ENCODE assay signal across 19 cellular contexts in genomic region chr3:31978553-31978952, GRCh38. TPM values are rescaled to one million over a fixed set of nuclear protein-coding genes. Genes with fewer than 3 reads are reported as not detected.
DNase-seq lines count a peak whose midpoint lies in the region; ATAC-seq, FAIRE-seq and TF ChIP-seq lines count a peak whose summit lies in the region.
"Had no signal": no experiment of that assay in that cellular context is flagged by ENCODE, and none has a peak within 500 bp of the region (broad histone marks: within the 10 kb centered on the region; RNA-seq: fewer than 3 reads in every experiment).

No MANE protein-coding gene starts in this region.

- peak; percentile 46 for FAIRE-seq in GM12892 (lab: Jason Lieb, UNC)

- no peak for ATAC-seq in GM21737 (IDR thresholded peaks at IDR 0.05; ENCODE audit: unreplicated experiment)
- ATAC-seq: naive thymus-derived CD8-positive, alpha-beta T cell had no signal

- H3K9me3 Mint-ChIP-seq in activated T-helper 1 cell treated with anti-CD3 and anti-CD28 coated beads, Interleukin-12 subunit alpha, Interleukin-12 subunit beta, Interleukin-2, Interleukin-4 antibody, amounts not matched to agents 30 ng/mL and 10 ng/mL and 1 ng/mL, durations not matched to agents 14 hours and 24 hours and 36 hours = no peaks in the 10 kb centered on the region
- H3K9me3 Mint-ChIP-seq: naive thymus-derived CD8-positive, alpha-beta T cell had no signal

- no peak for TF ChIP-seq POLR2A in GM12892 (IDR thresholded peaks at IDR 0.05; ENCODE audit: low read depth, low read length)

- peaks cover 9% of the 10 kb centered on the region for H3K79me2 ChIP-seq in osteoblast (ENCODE audit: insufficient read depth, low read length)

- peaks cover 17% of the 10 kb centered on the region for H3K27me3 Mint-ChIP-seq in activated T-helper 1 cell treated with anti-CD3 and anti-CD28 coated beads, Interleukin-12 subunit alpha, Interleukin-12 subunit beta, Interleukin-2, Interleukin-4 antibody, amounts not matched to agents 30 ng/mL and 10 ng/mL and 1 ng/mL, durations not matched to agents 14 hours and 24 hours and 36 hours (ENCODE audit: insufficient read depth)

- peaks cover 7% of the 10 kb centered on the region for H3K4me1 ChIP-seq in osteoblast (ENCODE audit: insufficient read depth, low read length)

- TF ChIP-seq CTCF in osteoblast (IDR thresholded peaks at IDR 0.05; ENCODE audit: extremely low read depth, low read depth, low read length) = no peak

- peaks cover 5% of the 10 kb centered on the region for H3K36me3 Mint-ChIP-seq in activated T-helper 1 cell treated with anti-CD3 and anti-CD28 coated beads, Interleukin-12 subunit alpha, Interleukin-12 subunit beta, Interleukin-2, Interleukin-4 antibody, amounts not matched to agents 30 ng/mL and 10 ng/mL and 1 ng/mL, durations not matched to agents 14 hours and 24 hours and 36 hours (ENCODE audit: low read depth)
- H3K36me3 Mint-ChIP-seq: CD4-positive, CD25-positive, alpha-beta regulatory T cell; naive thymus-derived CD8-positive, alpha-beta T cell had no signal

- DNase-seq in NCI-H748 (lab: John Stamatoyannopoulos, UW; ENCODE audit: unreplicated experiment) (peak; percentile 13), NCI-H748 treated with DMSO at 0.1 percent for 48 hours (lab: John Stamatoyannopoulos, UW) (no peak), GM12892 (ENCODE audit: insufficient read length) (no peak), kidney glomerular epithelial cell (lab: John Stamatoyannopoulos, UW) (peak; percentile 21), osteoblast (ENCODE audit: insufficient read length, low spot score, missing footprints) (no peak), DMS153 (lab: John Stamatoyannopoulos, UW) (no peak)
- DNase-seq in activated T-helper 1 cell treated with anti-CD3 and anti-CD28 coated beads, Interleukin-12 subunit alpha, Interleukin-12 subunit beta, Interleukin-2, Interleukin-4 antibody, amounts not matched to agents 30 ng/mL and 10 ng/mL and 1 ng/mL, durations not matched to agents 14 hours and 24 hours and 36 hours (ENCODE audit: low spot score) = no peak
- DNase-seq: ACHN; activated CD4-positive, alpha-beta T cell treated with anti-CD3 and anti-CD28 coated beads for 4 hours; activated effector memory CD4-positive, alpha-beta T cell treated with anti-CD3 and anti-CD28 coated beads, Interleukin-2, amount 50 U/mL, for 16 hours; cortex of kidney; GM23248; KBM-7; naive thymus-derived CD8-positive, alpha-beta T cell; NCI-H1092 treated with DMSO at 0.1 percent for 48 hours had no signal

- intact Hi-C loops in activated T-helper 1 cell treated with anti-CD3 and anti-CD28 coated beads, Interleukin-12 subunit alpha, Interleukin-12 subunit beta, Interleukin-2, Interleukin-4 antibody, amounts not matched to agents 30 ng/mL and 10 ng/mL and 1 ng/mL, durations not matched to agents 14 hours and 24 hours and 36 hours (cut with micrococcal nuclease) = loop anchor here (2.0 to 10.0 kb wide), 4 partner anchors 341 to 1354 kb away; no protein-coding TSS in a partner anchor

- no peaks in the 10 kb centered on the region for H4K20me1 ChIP-seq in osteoblast (ENCODE audit: insufficient read depth, low read length)

- H3K4me2 ChIP-seq in osteoblast (ENCODE audit: insufficient read depth, low read length) = no peak overlapping the region

- no peak overlapping the region for H2AFZ ChIP-seq in osteoblast (ENCODE audit: low read length)
- H2AFZ ChIP-seq: GM23248 had no signal

- no peaks in the 10 kb centered on the region for H3K9me3 ChIP-seq in osteoblast (ENCODE audit: low read depth, low read length)
- H3K9me3 ChIP-seq: SJSA1 had no signal

- peaks cover 27% of the 10 kb centered on the region for H3K4me1 Mint-ChIP-seq in activated T-helper 1 cell treated with anti-CD3 and anti-CD28 coated beads, Interleukin-12 subunit alpha, Interleukin-12 subunit beta, Interleukin-2, Interleukin-4 antibody, amounts not matched to agents 30 ng/mL and 10 ng/mL and 1 ng/mL, durations not matched to agents 14 hours and 24 hours and 36 hours (ENCODE audit: low read depth)

- H3K4me3 Mint-ChIP-seq in activated T-helper 1 cell treated with anti-CD3 and anti-CD28 coated beads, Interleukin-12 subunit alpha, Interleukin-12 subunit beta, Interleukin-2, Interleukin-4 antibody, amounts not matched to agents 30 ng/mL and 10 ng/mL and 1 ng/mL, durations not matched to agents 14 hours and 24 hours and 36 hours = peak overlapping the region; percentile 85

- H3K27ac Mint-ChIP-seq in activated T-helper 1 cell treated with anti-CD3 and anti-CD28 coated beads, Interleukin-12 subunit alpha, Interleukin-12 subunit beta, Interleukin-2, Interleukin-4 antibody, amounts not matched to agents 30 ng/mL and 10 ng/mL and 1 ng/mL, durations not matched to agents 14 hours and 24 hours and 36 hours = peak overlapping the region; percentile 83
- H3K27ac Mint-ChIP-seq: CD4-positive, CD25-positive, alpha-beta regulatory T cell; naive thymus-derived CD8-positive, alpha-beta T cell had no signal

- no peaks in the 10 kb centered on the region for H3K36me3 ChIP-seq in osteoblast (ENCODE audit: insufficient read depth, low read length)
- H3K36me3 ChIP-seq: SJSA1 had no signal

- no peak overlapping the region for H3K27ac ChIP-seq in osteoblast (ENCODE audit: low read depth, low read length)
- H3K27ac ChIP-seq: GM23248, SJSA1 had no signal

- no peak overlapping the region for H3K4me3 ChIP-seq in osteoblast (ENCODE audit: insufficient read depth, low read length)
- H3K4me3 ChIP-seq: GM23248, lung, SJSA1 had no signal

- H3K27me3 ChIP-seq in osteoblast (ENCODE audit: insufficient read depth, low read length) = no peaks in the 10 kb centered on the region
- H3K27me3 ChIP-seq: SJSA1 had no signal

RNA-seq across cellular contexts. Expression of gene OSBPL10, which starts 2.5 kb away (rescaled TPM):
- polyA plus RNA-seq in GM12892 (2012; ENCODE audit: missing spikeins) = 0.78 TPM
- total RNA-seq in activated T-helper 1 cell treated with anti-CD3 and anti-CD28 coated beads, Interleukin-12 subunit alpha, Interleukin-12 subunit beta, Interleukin-2, Interleukin-4 antibody, amounts not matched to agents 30 ng/mL and 10 ng/mL and 1 ng/mL, durations not matched to agents 14 hours and 24 hours and 36 hours = 12.1 and 14.5 TPM in 2 replicates
- 25.0 and 29.0 TPM in 2 replicates for total RNA-seq in osteoblast

RNA-seq across cellular contexts. Expression of gene ZNF860, which starts 3.0 kb away (rescaled TPM):
- not detected for polyA plus RNA-seq in GM12892 (2012; ENCODE audit: missing spikeins)
- 0.34 and 0.81 TPM in 2 replicates for total RNA-seq in activated T-helper 1 cell treated with anti-CD3 and anti-CD28 coated beads, Interleukin-12 subunit alpha, Interleukin-12 subunit beta, Interleukin-2, Interleukin-4 antibody, amounts not matched to agents 30 ng/mL and 10 ng/mL and 1 ng/mL, durations not matched to agents 14 hours and 24 hours and 36 hours
- 0.59 and 0.72 TPM in 2 replicates for total RNA-seq in osteoblast
- total RNA-seq: CD4-positive, CD25-positive, alpha-beta regulatory T cell had no signal
- polyA plus RNA-seq: CD4-positive, CD25-positive, alpha-beta regulatory T cell; naive thymus-derived CD8-positive, alpha-beta T cell had no signal

Comparison
In these comparisons a context has a peak if more than half of its experiments do, and no peak if none do; other contexts are left out.
1. DNase-seq: peak in NCI-H748 (single experiment) and kidney glomerular epithelial cell (single experiment); none in NCI-H748 treated with DMSO at 0.1 percent for 48 hours (single experiment), GM12892 (single experiment), activated T-helper 1 cell treated with anti-CD3 and anti-CD28 coated beads, Interleukin-12 subunit alpha, Interleukin-12 subunit beta, Interleukin-2, Interleukin-4 antibody, amounts not matched to agents 30 ng/mL and 10 ng/mL and 1 ng/mL, durations not matched to agents 14 hours and 24 hours and 36 hours (single experiment), osteoblast (single experiment) and DMS153 (single experiment).